23 cellular contexts compared by ENCODE assay signal in genomic region chr3:172559029-172559428, GRCh38. TPM values are rescaled to one million over a fixed set of nuclear protein-coding genes. Genes with fewer than 3 reads are reported as not detected.
DNase-seq lines count a peak whose midpoint lies in the region; ATAC-seq and TF ChIP-seq lines count a peak whose summit lies in the region.
"Had no signal": no experiment of that assay in that cellular context is flagged by ENCODE, and none has a peak within 500 bp of the region (broad histone marks: within the 10 kb centered on the region; RNA-seq: fewer than 3 reads in every experiment).

No MANE protein-coding gene starts in this region.

- no peaks in the 10 kb centered on the region for H3K27me3 ChIP-seq in neuronal stem cell (ENCODE audit: control insufficient read depth in 3 of 3, insufficient read depth in 3 of 3, low read depth in 1 of 3, low read length in 3 of 3)
- H3K27me3 ChIP-seq: adrenal gland, colonic mucosa, ovary had no signal

- peak overlapping the region; percentile 44 for H3K4me3 Mint-ChIP-seq in natural killer cell treated with Interleukin-12 subunit alpha and Interleukin-12 subunit beta and Interleukin-15 and Interleukin-18, amount 100 ng/mL, for 72 hours
- no peak overlapping the region for H3K4me3 Mint-ChIP-seq in activated naive CD4-positive, alpha-beta T cell treated with anti-CD3 and anti-CD28 coated beads for 36 hours
- H3K4me3 Mint-ChIP-seq: activated CD4-positive, alpha-beta memory T cell treated with anti-CD3 and anti-CD28 coated beads, Interleukin-2, amount 10 ng/mL, durations not matched to agents 7 days and 5 days; CD8-positive, alpha-beta T cell; endodermal cell had no signal

- WGBS in neuronal stem cell (ENCODE audit: extremely low coverage in 2 of 2, insufficient read length in 2 of 2, insufficient replicate concordance in 1 of 2), 2 donors: no CpG with 5 or more reads among the region's 3 CpGs

- no peak overlapping the region for H3K23ac ChIP-seq in neuronal stem cell (ENCODE audit: low read depth, low read length, poor library complexity)

- H3K36me3 Mint-ChIP-seq in natural killer cell treated with Interleukin-12 subunit alpha and Interleukin-12 subunit beta and Interleukin-15 and Interleukin-18, amount 100 ng/mL, for 72 hours: no peaks in the 10 kb centered on the region
- no peaks in the 10 kb centered on the region for H3K36me3 Mint-ChIP-seq in activated naive CD4-positive, alpha-beta T cell treated with anti-CD3 and anti-CD28 coated beads for 36 hours (ENCODE audit: low read depth)
- H3K36me3 Mint-ChIP-seq: CD8-positive, alpha-beta T cell; naive thymus-derived CD8-positive, alpha-beta T cell had no signal

- TF ChIP-seq CTCF in AG10803 (conservative IDR thresholded peaks at IDR 0.05; ENCODE audit: low read length) (no peak), RWPE1 (conservative IDR thresholded peaks at IDR 0.05; ENCODE audit: low read depth) (no peak), coronary artery (IDR thresholded peaks at IDR 0.05) (no peak)

- no peaks in the 10 kb centered on the region for H3K9me3 ChIP-seq in neuronal stem cell (replicated peaks in 1 of 2; ENCODE audit: control insufficient read depth in 2 of 2, insufficient read depth in 1 of 2, low read depth in 1 of 2, low read length in 2 of 2)
- H3K9me3 ChIP-seq: adrenal gland, colonic mucosa, ovary had no signal

- CTCF ChIA-PET in RWPE1 (lab: Yijun Ruan, JAX): no interaction called here
- CTCF ChIA-PET in activated naive CD4-positive, alpha-beta T cell treated with anti-CD3 and anti-CD28 coated beads for 36 hours (lab: Charles Lee): interaction anchor here (1.8 kb wide), 1 partner anchor 28 kb away, joined by 5 read pairs; no protein-coding TSS in a partner anchor

- DNase-seq in AG10803 (ENCODE audit: low read depth): peak; percentile 31
- DNase-seq in GF-D8 (lab: John Stamatoyannopoulos, UW): peak; percentile 48
- no peak for DNase-seq in RWPE1 (ENCODE audit: low spot score)
- DNase-seq in natural killer cell treated with Interleukin-12 subunit alpha and Interleukin-12 subunit beta and Interleukin-15 and Interleukin-18, amount 100 ng/mL, for 72 hours (ENCODE audit: low spot score): no peak
- no peak for DNase-seq in neuronal stem cell (ENCODE audit: low spot score)
- DNase-seq in coronary artery (ENCODE audit: low spot score): no peak
- DNase-seq in activated naive CD4-positive, alpha-beta T cell treated with anti-CD3 and anti-CD28 coated beads for 36 hours: no peak
- DNase-seq: activated CD4-positive, alpha-beta memory T cell treated with anti-CD3 and anti-CD28 coated beads, Interleukin-2, amount 10 ng/mL, durations not matched to agents 7 days and 5 days; activated CD4-positive, CD25-positive, alpha-beta regulatory T cell; activated gamma-delta T cell; CD8-positive, alpha-beta T cell; colonic mucosa; endodermal cell; GDM1; Karpas-422; naive thymus-derived CD8-positive, alpha-beta T cell; NCI-H1417 treated with DMSO at 0.1 percent for 48 hours; NCI-H2107; NCI-H446 treated with DMSO at 0.1 percent for 48 hours; ovary; substantia nigra had no signal

- peak overlapping the region; percentile 50 to 57 for H3K27ac Mint-ChIP-seq in natural killer cell treated with Interleukin-12 subunit alpha and Interleukin-12 subunit beta and Interleukin-15 and Interleukin-18, amount 100 ng/mL, for 72 hours
- H3K27ac Mint-ChIP-seq in activated naive CD4-positive, alpha-beta T cell treated with anti-CD3 and anti-CD28 coated beads for 36 hours: no peak overlapping the region
- H3K27ac Mint-ChIP-seq: activated CD4-positive, alpha-beta memory T cell treated with anti-CD3 and anti-CD28 coated beads, Interleukin-2, amount 10 ng/mL, durations not matched to agents 7 days and 5 days; CD8-positive, alpha-beta T cell; endodermal cell; naive thymus-derived CD8-positive, alpha-beta T cell had no signal

- no peak overlapping the region for H3K4ac ChIP-seq in neuronal stem cell (ENCODE audit: low read length)

- no peak overlapping the region for H3K4me3 ChIP-seq in AG10803 (ENCODE audit: low read length)
- H3K4me3 ChIP-seq in neuronal stem cell (ENCODE audit: low read length in 2 of 2): no peak overlapping the region
- no peak overlapping the region for H3K4me3 ChIP-seq in coronary artery
- H3K4me3 ChIP-seq: adrenal gland, colonic mucosa, ovary had no signal

- no peak overlapping the region for H4K8ac ChIP-seq in neuronal stem cell (ENCODE audit: low read depth, low read length)

- POLR2A ChIA-PET in RWPE1 (lab: Yijun Ruan, JAX; ENCODE audit: low non-redundant PET): no interaction called here

- H2AFZ ChIP-seq in neuronal stem cell (ENCODE audit: low read length): no peak overlapping the region

- no peaks in the 10 kb centered on the region for H3K9me3 Mint-ChIP-seq in natural killer cell treated with Interleukin-12 subunit alpha and Interleukin-12 subunit beta and Interleukin-15 and Interleukin-18, amount 100 ng/mL, for 72 hours
- no peaks in the 10 kb centered on the region for H3K9me3 Mint-ChIP-seq in activated naive CD4-positive, alpha-beta T cell treated with anti-CD3 and anti-CD28 coated beads for 36 hours
- H3K9me3 Mint-ChIP-seq: activated CD4-positive, alpha-beta memory T cell treated with anti-CD3 and anti-CD28 coated beads, Interleukin-2, amount 10 ng/mL, durations not matched to agents 7 days and 5 days; CD8-positive, alpha-beta T cell; endodermal cell; naive thymus-derived CD8-positive, alpha-beta T cell had no signal

- H3K4me1 ChIP-seq in neuronal stem cell (ENCODE audit: control insufficient read depth in 2 of 2, insufficient read depth in 1 of 2, low read depth in 1 of 2, low read length in 2 of 2): no peaks in the 10 kb centered on the region

- H3K27ac ChIP-seq in RWPE1: peak overlapping the region; percentile 72
- no peak overlapping the region for H3K27ac ChIP-seq in neuronal stem cell (replicated peaks; ENCODE audit: low read length)
- no peak overlapping the region for H3K27ac ChIP-seq in coronary artery
- H3K27ac ChIP-seq: colonic mucosa had no signal

- no peak overlapping the region for H2BK12ac ChIP-seq in neuronal stem cell (ENCODE audit: low read length)

- H3K18ac ChIP-seq in neuronal stem cell (ENCODE audit: low read length): no peak overlapping the region

- intact Hi-C loops in activated naive CD4-positive, alpha-beta T cell treated with anti-CD3 and anti-CD28 coated beads for 36 hours (cut with micrococcal nuclease): no loop called here

- H2BK120ac ChIP-seq in neuronal stem cell (ENCODE audit: low read depth, low read length): no peak overlapping the region

- H3K4me1 Mint-ChIP-seq in natural killer cell treated with Interleukin-12 subunit alpha and Interleukin-12 subunit beta and Interleukin-15 and Interleukin-18, amount 100 ng/mL, for 72 hours (ENCODE audit: low read depth in 2 of 2): peaks cover 48 to 50% of the 10 kb centered on the region in 2 donors
- H3K4me1 Mint-ChIP-seq in activated naive CD4-positive, alpha-beta T cell treated with anti-CD3 and anti-CD28 coated beads for 36 hours (ENCODE audit: low read depth): peaks cover 45% of the 10 kb centered on the region

- H3K9ac ChIP-seq in neuronal stem cell (ENCODE audit: low read depth, low read length, poor library complexity): no peak overlapping the region

- no peak overlapping the region for H2BK15ac ChIP-seq in neuronal stem cell (ENCODE audit: low read length)

- no peaks in the 10 kb centered on the region for H3K27me3 Mint-ChIP-seq in natural killer cell treated with Interleukin-12 subunit alpha and Interleukin-12 subunit beta and Interleukin-15 and Interleukin-18, amount 100 ng/mL, for 72 hours
- H3K27me3 Mint-ChIP-seq in activated naive CD4-positive, alpha-beta T cell treated with anti-CD3 and anti-CD28 coated beads for 36 hours (ENCODE audit: low read depth): no peaks in the 10 kb centered on the region
- H3K27me3 Mint-ChIP-seq: activated CD4-positive, alpha-beta memory T cell treated with anti-CD3 and anti-CD28 coated beads, Interleukin-2, amount 10 ng/mL, durations not matched to agents 7 days and 5 days; naive thymus-derived CD8-positive, alpha-beta T cell had no signal

- no peak overlapping the region for H3K14ac ChIP-seq in neuronal stem cell (ENCODE audit: low read length)

- H2AK5ac ChIP-seq in neuronal stem cell (ENCODE audit: low read depth, low read length): no peak overlapping the region

- H4K91ac ChIP-seq in neuronal stem cell (ENCODE audit: low read depth, low read length, poor library complexity): no peak overlapping the region

- H2BK5ac ChIP-seq in neuronal stem cell (ENCODE audit: low read length): no peak overlapping the region

- ATAC-seq in natural killer cell treated with Interleukin-12 subunit alpha and Interleukin-12 subunit beta and Interleukin-15 and Interleukin-18, amount 100 ng/mL, for 72 hours: no peak
- no peak for ATAC-seq in HG02798 (IDR thresholded peaks at IDR 0.05; ENCODE audit: poor library complexity, unreplicated experiment)
- ATAC-seq: CD8-positive, alpha-beta T cell; naive thymus-derived CD8-positive, alpha-beta T cell had no signal

- no peaks in the 10 kb centered on the region for H3K36me3 ChIP-seq in neuronal stem cell (replicated peaks in 1 of 2; ENCODE audit: control insufficient read depth in 2 of 2, insufficient read depth in 2 of 2, low read length in 2 of 2)
- H3K36me3 ChIP-seq: adrenal gland, colonic mucosa, ovary had no signal

- H3K4me2 ChIP-seq in neuronal stem cell (ENCODE audit: insufficient read depth, low read length, poor library complexity, severe bottlenecking): no peak overlapping the region

- H3K79me1 ChIP-seq in neuronal stem cell (ENCODE audit: low read depth, low read length): no peaks in the 10 kb centered on the region

RNA-seq across cellular contexts. Expression of gene TNFSF10, which starts 35.8 kb away (rescaled TPM):
- total RNA-seq in natural killer cell treated with Interleukin-12 subunit alpha and Interleukin-12 subunit beta and Interleukin-15 and Interleukin-18, amount 100 ng/mL, for 72 hours: 100 to 1,000 TPM; 111 to 321 TPM
- not detected for polyA plus RNA-seq in neuronal stem cell (2013, experiment 1 of 2)
- polyA plus RNA-seq in neuronal stem cell (2013, experiment 2 of 2): not detected
- 10 to 100 TPM; 31.8 to 32.7 TPM for total RNA-seq in activated naive CD4-positive, alpha-beta T cell treated with anti-CD3 and anti-CD28 coated beads for 36 hours

Comparison
In these comparisons a context has a peak if more than half of its experiments do, and no peak if none do; other contexts are left out.
1. DNase-seq: peak in AG10803 (single experiment) and GF-D8 (single experiment); none in RWPE1 (single experiment), natural killer cell treated with Interleukin-12 subunit alpha and Interleukin-12 subunit beta and Interleukin-15 and Interleukin-18, amount 100 ng/mL, for 72 hours (single experiment), neuronal stem cell (single experiment), coronary artery (single experiment) and activated naive CD4-positive, alpha-beta T cell treated with anti-CD3 and anti-CD28 coated beads for 36 hours (single experiment).